27 cellular contexts compared by ENCODE assay signal in the genomic region with DNA sequence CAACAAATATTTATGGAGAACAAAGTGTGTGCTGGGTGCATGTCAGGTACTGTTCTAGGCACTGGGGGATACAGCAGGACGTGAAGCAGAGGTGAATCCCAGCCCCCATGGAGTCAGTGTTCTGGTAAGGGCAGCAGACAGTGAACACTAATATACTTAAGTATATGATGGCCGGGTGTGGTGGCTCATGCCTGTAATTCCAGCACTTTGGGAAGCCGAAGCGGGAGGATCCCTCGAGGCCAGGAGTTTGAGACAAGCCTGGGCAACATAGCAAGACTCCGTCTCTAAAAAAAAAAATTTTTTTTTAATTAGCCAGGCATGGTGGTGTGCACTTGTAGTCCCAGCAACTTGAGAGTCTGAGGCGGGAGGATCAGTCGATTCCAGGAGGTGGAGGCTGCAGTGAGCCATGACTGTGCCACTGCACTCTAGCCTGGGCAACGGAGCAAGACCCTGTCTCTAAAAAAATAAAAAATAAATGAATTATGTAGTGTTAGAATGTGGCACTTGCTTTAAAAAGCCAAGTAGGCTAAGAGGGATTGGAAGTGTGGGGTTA. TPM values are rescaled to one million over a fixed set of nuclear protein-coding genes. Genes with fewer than 3 reads are reported as not detected.
"Had no signal": no experiment of that assay in that cellular context is flagged by ENCODE, and none has a peak within 500 bp of the region (broad histone marks: within the 10 kb centered on the region; RNA-seq: fewer than 3 reads in every experiment).

No MANE protein-coding gene starts in this region.

- DNase-seq: central memory CD4-positive, alpha-beta T cell; colonic mucosa; dermis blood vessel endothelial cell; effector memory CD4-positive, alpha-beta T cell; erythroblast; esophagus squamous epithelium; foreskin melanocyte; glutamatergic neuron; heart right ventricle; hippocampal formation; kidney glomerular epithelial cell; left colon; mesenchymal stem cell; midbrain; naive thymus-derived CD4-positive, alpha-beta T cell; occipital lobe; ovary; right lobe of liver; stimulated activated CD4-positive, alpha-beta T cell treated with anti-CD3 and anti-CD28 coated beads, Interleukin-2, amount 100 ng/mL, for 24 hours; stimulated activated CD4-positive, alpha-beta T cell treated with anti-CD3 and anti-CD28 coated beads, Interleukin-4, amount 100 ng/mL, for 24 hours; stimulated activated naive CD4-positive, alpha-beta T cell treated with Interleukin-2 at 50 U/mL for 16 hours; testis; tibial artery had no signal

- ATAC-seq: heart right ventricle; left colon; naive thymus-derived CD4-positive, alpha-beta T cell; right lobe of liver had no signal

- H3K9me3 Mint-ChIP-seq: stimulated activated effector memory CD8-positive, alpha-beta T cell treated with anti-CD3 and anti-CD28 coated beads, Interleukin-12 subunit alpha, Interleukin-12 subunit beta, amount 100 ng/mL, for 72 hours; type B pancreatic cell had no signal

- H3K36me3 Mint-ChIP-seq: naive thymus-derived CD4-positive, alpha-beta T cell; stimulated activated effector memory CD8-positive, alpha-beta T cell treated with anti-CD3 and anti-CD28 coated beads, Interleukin-12 subunit alpha, Interleukin-12 subunit beta, amount 100 ng/mL, for 72 hours; type B pancreatic cell had no signal

- H3K4me1 Mint-ChIP-seq: naive thymus-derived CD4-positive, alpha-beta T cell; stimulated activated effector memory CD8-positive, alpha-beta T cell treated with anti-CD3 and anti-CD28 coated beads, Interleukin-12 subunit alpha, Interleukin-12 subunit beta, amount 100 ng/mL, for 72 hours had no signal

- H3K4me3 Mint-ChIP-seq: naive thymus-derived CD4-positive, alpha-beta T cell; stimulated activated effector memory CD8-positive, alpha-beta T cell treated with anti-CD3 and anti-CD28 coated beads, Interleukin-12 subunit alpha, Interleukin-12 subunit beta, amount 100 ng/mL, for 72 hours; type B pancreatic cell had no signal

- H3K27ac Mint-ChIP-seq: naive thymus-derived CD4-positive, alpha-beta T cell; stimulated activated effector memory CD8-positive, alpha-beta T cell treated with anti-CD3 and anti-CD28 coated beads, Interleukin-12 subunit alpha, Interleukin-12 subunit beta, amount 100 ng/mL, for 72 hours; type B pancreatic cell had no signal

RNA-seq across cellular contexts. Expression of gene CHST8, which starts 22.6 kb away (rescaled TPM):
- total RNA-seq: colonic mucosa; dermis blood vessel endothelial cell; left colon; liver; naive thymus-derived CD4-positive, alpha-beta T cell; smooth muscle cell had no signal
